In genomic region chr3:46933261-46933660, GRCh38 we compare ENCODE assay signal across 11 cellular contexts. TPM values are rescaled to one million over a fixed set of nuclear protein-coding genes. Genes with fewer than 3 reads are reported as not detected.
DNase-seq lines count a peak whose midpoint lies in the region; ATAC-seq and TF ChIP-seq lines count a peak whose summit lies in the region.
"Had no signal": no experiment of that assay in that cellular context is flagged by ENCODE, and none has a peak within 500 bp of the region (broad histone marks: within the 10 kb centered on the region; RNA-seq: fewer than 3 reads in every experiment).

No MANE protein-coding gene starts in this region.

- H3K4me2 ChIP-seq in DND-41 (ENCODE audit: insufficient read depth, low read length), result no peak overlapping the region
- H3K4me2 ChIP-seq in PC-9, result peak overlapping the region; percentile 61

- peaks cover 6% of the 10 kb centered on the region for H3K9me3 Mint-ChIP-seq in stimulated activated effector memory CD8-positive, alpha-beta T cell treated with anti-CD3 and anti-CD28 coated beads, Interleukin-12 subunit alpha, Interleukin-12 subunit beta, amount 100 ng/mL, for 72 hours

- POLR2A ChIA-PET in PC-9 (lab: Charles Lee; ENCODE audit: unreplicated experiment), result no interaction called here

- H2AFZ ChIP-seq in DND-41 (ENCODE audit: low read depth, low read length), result no peak overlapping the region
- H2AFZ ChIP-seq in PC-9, result no peak overlapping the region

- BruUV-seq in PC-9 (replicated peaks; lab: Mats Ljungman, UMichigan), result no TSS peak

- 51% methylated on average over 6 of the region's 6 CpGs for WGBS in right cardiac atrium

- no peak overlapping the region for H3K4me3 ChIP-seq in DND-41 (ENCODE audit: low read depth in 1 of 2, low read length in 2 of 2)
- no peak overlapping the region for H3K4me3 ChIP-seq in PC-9
- H3K4me3 ChIP-seq in right cardiac atrium (ENCODE audit: low read length), result no peak overlapping the region

- peaks cover 79% of the 10 kb centered on the region for H3K36me3 ChIP-seq in DND-41 (ENCODE audit: insufficient read depth, low read length)
- peaks cover 4% of the 10 kb centered on the region; the same call in 1 of the 2 replicates for H3K36me3 ChIP-seq in PC-9 (ENCODE audit: low read depth)

- intact Hi-C loops in PC-9 (cut with micrococcal nuclease; ENCODE audit: unreplicated experiment), result no loop called here
- intact Hi-C loops in right cardiac atrium (cut with DNase I), result no loop called here

- H3K9ac ChIP-seq in DND-41 (ENCODE audit: low read depth, low read length), result no peak overlapping the region; the same call in 1 of the 2 replicates

- H3K27me3 ChIP-seq in DND-41 (ENCODE audit: insufficient read depth, low read length, poor library complexity) (no peaks in the 10 kb centered on the region), PC-9 (ENCODE audit: insufficient read depth, low read depth) (no peaks in the 10 kb centered on the region), right cardiac atrium (ENCODE audit: control insufficient read depth, insufficient read depth) (no peaks in the 10 kb centered on the region)

- H3K27ac ChIP-seq in DND-41 (ENCODE audit: low read length) (peak overlapping the region; percentile 33; the same call in 1 of the 2 replicates), PC-9 (peak overlapping the region; percentile 71; the same call in 1 of the 2 replicates), right cardiac atrium (ENCODE audit: low read length) (peak overlapping the region; percentile 75)

- H3K79me2 ChIP-seq in DND-41 (ENCODE audit: insufficient read depth, low read length), result peaks cover 96% of the 10 kb centered on the region
- peaks cover 48% of the 10 kb centered on the region for H3K79me2 ChIP-seq in PC-9 (ENCODE audit: low read depth)

- no peak for ATAC-seq in DND-41 (ENCODE audit: insufficient read depth, low read depth)
- ATAC-seq in right cardiac atrium, result no peak
- ATAC-seq in stimulated activated effector memory CD8-positive, alpha-beta T cell treated with anti-CD3 and anti-CD28 coated beads, Interleukin-12 subunit alpha, Interleukin-12 subunit beta, amount 100 ng/mL, for 72 hours, result no peak
- no peak for ATAC-seq in HG03095 (IDR thresholded peaks at IDR 0.05; ENCODE audit: unreplicated experiment)

- H4K20me1 ChIP-seq in DND-41 (ENCODE audit: insufficient read depth, low read length) (peaks cover 83% of the 10 kb centered on the region), PC-9 (ENCODE audit: insufficient read depth) (peaks cover 6% of the 10 kb centered on the region)

- H3K9me3 ChIP-seq in DND-41 (ENCODE audit: insufficient read depth, low read length, severe bottlenecking), result no peaks in the 10 kb centered on the region
- no peaks in the 10 kb centered on the region for H3K9me3 ChIP-seq in PC-9 (ENCODE audit: insufficient read depth, low read depth)
- H3K9me3 ChIP-seq in right cardiac atrium (ENCODE audit: control insufficient read depth, low read length), result no peaks in the 10 kb centered on the region

- peaks cover 58% of the 10 kb centered on the region for H3K36me3 Mint-ChIP-seq in stimulated activated effector memory CD8-positive, alpha-beta T cell treated with anti-CD3 and anti-CD28 coated beads, Interleukin-12 subunit alpha, Interleukin-12 subunit beta, amount 100 ng/mL, for 72 hours

- H3K4me1 Mint-ChIP-seq in stimulated activated effector memory CD8-positive, alpha-beta T cell treated with anti-CD3 and anti-CD28 coated beads, Interleukin-12 subunit alpha, Interleukin-12 subunit beta, amount 100 ng/mL, for 72 hours, result peaks cover 64% of the 10 kb centered on the region

- peaks cover 49% of the 10 kb centered on the region for H3F3A ChIP-seq in PC-9 (ENCODE audit: insufficient read depth, low read depth)

- no peak overlapping the region for H3K4me3 Mint-ChIP-seq in stimulated activated effector memory CD8-positive, alpha-beta T cell treated with anti-CD3 and anti-CD28 coated beads, Interleukin-12 subunit alpha, Interleukin-12 subunit beta, amount 100 ng/mL, for 72 hours
- H3K4me3 Mint-ChIP-seq: activated CD4-positive, alpha-beta T cell treated with anti-CD3 and anti-CD28 coated beads, Interleukin-2, amount 10 ng/mL, durations not matched to agents 7 days and 5 days had no signal

- H3K27ac Mint-ChIP-seq in stimulated activated effector memory CD8-positive, alpha-beta T cell treated with anti-CD3 and anti-CD28 coated beads, Interleukin-12 subunit alpha, Interleukin-12 subunit beta, amount 100 ng/mL, for 72 hours, result peak overlapping the region; percentile 88
- H3K27ac Mint-ChIP-seq: activated CD4-positive, alpha-beta T cell treated with anti-CD3 and anti-CD28 coated beads, Interleukin-2, amount 10 ng/mL, durations not matched to agents 7 days and 5 days had no signal

- no peaks in the 10 kb centered on the region for H3K9me2 ChIP-seq in PC-9 (ENCODE audit: insufficient read depth)

- CTCF ChIA-PET in PC-9 (lab: Charles Lee), result interaction anchor here (0.7 kb wide), 1 partner anchor 11 kb away, joined by 3 read pairs; no protein-coding TSS in a partner anchor

- DNase-seq in DND-41 (no peak), PC-9 (no peak), right cardiac atrium (peak in 1 of 3 donors; percentile 35), RPMI8226 (no peak), NCI-H82 (lab: John Stamatoyannopoulos, UW) (no peak)
- no peak for DNase-seq in stimulated activated effector memory CD8-positive, alpha-beta T cell treated with anti-CD3 and anti-CD28 coated beads, Interleukin-12 subunit alpha, Interleukin-12 subunit beta, amount 100 ng/mL, for 72 hours (ENCODE audit: low spot score in 2 of 2)
- DNase-seq: activated CD4-positive, alpha-beta T cell treated with anti-CD3 and anti-CD28 coated beads, Interleukin-2, amount 10 ng/mL, durations not matched to agents 7 days and 5 days; NCI-H1048; NCI-H524; stimulated activated CD4-positive, alpha-beta T cell treated with anti-CD3 and anti-CD28 coated beads, Interleukin-4, amount 100 ng/mL, for 1 hour had no signal

- H3K4me1 ChIP-seq in DND-41 (ENCODE audit: insufficient read depth, low read length) (0 out of 2 replicates have a peak, but pooled peaks cover under 1% of the 10 kb centered on the region), PC-9 (replicated peaks; ENCODE audit: insufficient read depth) (peaks cover 82% of the 10 kb centered on the region), right cardiac atrium (ENCODE audit: control insufficient read depth, insufficient read depth, low read length) (peaks cover 60% of the 10 kb centered on the region)

- TF ChIP-seq CTCF in DND-41 (IDR thresholded peaks at IDR 0.05; ENCODE audit: borderline replicate concordance, extremely low read depth, low read length, poor library complexity, severe bottlenecking), result no peak
- no peak for TF ChIP-seq CTCF in PC-9 (conservative IDR thresholded peaks at IDR 0.05)

RNA-seq across cellular contexts. Expression of gene CCDC12, which starts 43.3 kb away (rescaled TPM):
- total RNA-seq in PC-9 (2021) (39.3 and 43.1 TPM in 2 replicates), right cardiac atrium (10 to 100 TPM; 31.2 to 37.7 (median 34.2) TPM)
- 58.0 TPM for polyA plus RNA-seq in right cardiac atrium

RNA-seq across cellular contexts. Expression of gene NBEAL2, which starts 46.2 kb away (rescaled TPM):
- 69.7 and 81.0 TPM in 2 replicates for total RNA-seq in PC-9 (2021)
- 10 to 100 TPM; 15.9 to 20.1 (median 17.3) TPM for total RNA-seq in right cardiac atrium
- polyA plus RNA-seq in right cardiac atrium, result 13.7 TPM

RNA-seq across cellular contexts. Expression of gene PTH1R, which starts 55.7 kb away (rescaled TPM):
- total RNA-seq in PC-9 (2021) (not detected in 2 replicates), right cardiac atrium (10 to 100 TPM in 3 of 4 donors, 1 to 10 TPM in 1; 9.3 to 15.6 (median 12.6) TPM)
- 18.5 TPM for polyA plus RNA-seq in right cardiac atrium
- total RNA-seq: activated CD4-positive, alpha-beta T cell treated with anti-CD3 and anti-CD28 coated beads, Interleukin-2, amount 10 ng/mL, durations not matched to agents 7 days and 5 days had no signal
